ENCODE assay signal across 8 cellular contexts in genomic region chr11:59810189-59810910, GRCh38. TPM values are rescaled to one million over a fixed set of nuclear protein-coding genes. Genes with fewer than 3 reads are reported as not detected.
A peak's percentile ranks its signal among the peaks of the same experiment; 100 is the strongest.
DNase-seq lines count a peak whose midpoint lies in the region; ATAC-seq and TF ChIP-seq lines count a peak whose summit lies in the region.

TSS of gene MRPL16 (minus strand) at chr11:59810778. CDS start at chr11:59810658, 120 bp downstream.

- H3K36me3 ChIP-seq in DOHH2 (ENCODE audit: control insufficient read depth, low read length), result peaks cover 40% of the 10 kb centered on the region
- peaks cover 42% of the 10 kb centered on the region for H3K36me3 ChIP-seq in KOPT-K1 (ENCODE audit: insufficient read depth, low read length)
- H3K36me3 ChIP-seq in Peyer's patch, result peaks cover 0 to 32% (median 0%) of the 10 kb centered on the region in 3 donors
- H3K36me3 ChIP-seq in naive thymus-derived CD4-positive, alpha-beta T cell (ENCODE audit: control insufficient read depth in 2 of 3, insufficient read depth in 3 of 3, low read length in 3 of 3), result peaks cover 0 to 32% (median 11%) of the 10 kb centered on the region in 3 experiments

- no peaks in the 10 kb centered on the region for H4K20me1 ChIP-seq in DOHH2 (ENCODE audit: control insufficient read depth, insufficient read depth, low read depth, low read length)

- H3K4me1 Mint-ChIP-seq in activated T-cell treated with anti-CD3 and anti-CD28 coated beads, Interleukin-2, amount 50 U/mL, for 72 hours (ENCODE audit: low read depth), result peaks cover 34% of the 10 kb centered on the region
- H3K4me1 Mint-ChIP-seq in naive thymus-derived CD4-positive, alpha-beta T cell, result peaks cover 6 to 35% (median 29%) of the 10 kb centered on the region in 7 donors
- H3K4me1 Mint-ChIP-seq in stimulated activated naive B cell treated with anti-CD40 and anti-IgM and Interleukin-4, amounts not matched to agents 10 μg/mL and 1 μg/mL and 100 μg/mL, for 72 hours, result peaks cover 8 to 17% of the 10 kb centered on the region in 2 donors

- H3K36me3 Mint-ChIP-seq in activated T-cell treated with anti-CD3 and anti-CD28 coated beads, Interleukin-2, amount 50 U/mL, for 72 hours (ENCODE audit: insufficient read depth in 2 of 2), result peaks cover 5 to 12% of the 10 kb centered on the region in 2 donors
- H3K36me3 Mint-ChIP-seq in naive thymus-derived CD4-positive, alpha-beta T cell, result peaks cover 3 to 21% (median 8%) of the 10 kb centered on the region in 5 donors
- peaks cover 8 to 16% of the 10 kb centered on the region in 2 donors for H3K36me3 Mint-ChIP-seq in stimulated activated naive B cell treated with anti-CD40 and anti-IgM and Interleukin-4, amounts not matched to agents 10 μg/mL and 1 μg/mL and 100 μg/mL, for 72 hours

- H3K9me3 ChIP-seq in DOHH2 (ENCODE audit: control insufficient read depth, insufficient read depth, low read length), result no peaks in the 10 kb centered on the region
- H3K9me3 ChIP-seq in KOPT-K1 (ENCODE audit: insufficient read depth, low read length, poor library complexity, severe bottlenecking), result no peaks in the 10 kb centered on the region
- no peaks in the 10 kb centered on the region for H3K9me3 ChIP-seq in Peyer's patch
- no peaks in the 10 kb centered on the region for H3K9me3 ChIP-seq in naive thymus-derived CD4-positive, alpha-beta T cell (ENCODE audit: control insufficient read depth in 2 of 3, low read length in 3 of 3)

- CTCF ChIA-PET in naive thymus-derived CD4-positive, alpha-beta T cell (lab: Charles Lee), result interaction anchor here (0.6 to 3.8 kb wide), 8 partner anchors 9 to 1025 kb away, joined by 3 to 16 read pairs (median 3); partner anchors contain the start of gene STX3

- peak within 1 kb of the TSS; percentile 96 for H3K27ac Mint-ChIP-seq in activated T-cell treated with anti-CD3 and anti-CD28 coated beads, Interleukin-2, amount 50 U/mL, for 72 hours
- H3K27ac Mint-ChIP-seq in naive thymus-derived CD4-positive, alpha-beta T cell, result peak within 1 kb of the TSS; percentile 86 to 94 (median 92)
- H3K27ac Mint-ChIP-seq in stimulated activated naive B cell treated with anti-CD40 and anti-IgM and Interleukin-4, amounts not matched to agents 10 μg/mL and 1 μg/mL and 100 μg/mL, for 72 hours, result peak within 1 kb of the TSS; percentile 95

- TF ChIP-seq POLR2A in Peyer's patch (IDR thresholded peaks at IDR 0.05), result peak; percentile 65 to 74

- peak; percentile 94 for ATAC-seq in GM21786 (IDR thresholded peaks at IDR 0.05; ENCODE audit: unreplicated experiment)
- ATAC-seq in activated T-cell treated with anti-CD3 and anti-CD28 coated beads, Interleukin-2, amount 50 U/mL, for 72 hours (replicated peaks in 1 of 2), result peak; percentile 100
- peak; percentile 100 for ATAC-seq in naive thymus-derived CD4-positive, alpha-beta T cell
- ATAC-seq in stimulated activated naive B cell treated with anti-CD40 and anti-IgM and Interleukin-4, amounts not matched to agents 10 μg/mL and 1 μg/mL and 100 μg/mL, for 72 hours (replicated peaks), result peak; percentile 99

- intact Hi-C loops in naive thymus-derived CD4-positive, alpha-beta T cell (cut with micrococcal nuclease), result loop anchor here (1.0 to 10.0 kb wide), 7 partner anchors 55 to 666 kb away; partner anchors contain the start of genes PATL1 (in 2 of the 2), STX3 (in 2 of the 2), FAM111A (in 1 of the 2) and OSBP (in 1 of the 2)

- peak within 1 kb of the TSS; percentile 94 to 95 for H3K4me3 Mint-ChIP-seq in activated T-cell treated with anti-CD3 and anti-CD28 coated beads, Interleukin-2, amount 50 U/mL, for 72 hours
- H3K4me3 Mint-ChIP-seq in naive thymus-derived CD4-positive, alpha-beta T cell, result peak within 1 kb of the TSS; percentile 88 to 95 (median 92)
- peak within 1 kb of the TSS; percentile 92 to 97 for H3K4me3 Mint-ChIP-seq in stimulated activated naive B cell treated with anti-CD40 and anti-IgM and Interleukin-4, amounts not matched to agents 10 μg/mL and 1 μg/mL and 100 μg/mL, for 72 hours

- peak within 1 kb of the TSS; percentile 47 for H3K27ac ChIP-seq in DOHH2 (ENCODE audit: low read depth, low read length)
- peak within 1 kb of the TSS; percentile 71 for H3K27ac ChIP-seq in KOPT-K1 (ENCODE audit: low read depth, low read length, poor library complexity, severe bottlenecking)
- peak within 1 kb of the TSS; percentile 64 to 84 (median 77) for H3K27ac ChIP-seq in Peyer's patch
- H3K27ac ChIP-seq in naive thymus-derived CD4-positive, alpha-beta T cell (ENCODE audit: low read depth, low read length), result peak within 1 kb of the TSS; percentile 75

- peaks cover 27% of the 10 kb centered on the region for H3K79me2 ChIP-seq in DOHH2 (ENCODE audit: control insufficient read depth, low read length)

- no peaks in the 10 kb centered on the region for H3K9me2 ChIP-seq in DOHH2 (replicated peaks; ENCODE audit: control insufficient read depth, low read length)

- H3K4me3 ChIP-seq in DOHH2 (ENCODE audit: low read length) (peak within 1 kb of the TSS; percentile 84), Peyer's patch (peak within 1 kb of the TSS; percentile 61 to 87 (median 78))
- peak within 1 kb of the TSS; percentile 83 for H3K4me3 ChIP-seq in naive thymus-derived CD4-positive, alpha-beta T cell (ENCODE audit: low read length)

- no peaks in the 10 kb centered on the region for H3K27me3 Mint-ChIP-seq in activated T-cell treated with anti-CD3 and anti-CD28 coated beads, Interleukin-2, amount 50 U/mL, for 72 hours (ENCODE audit: low read depth)
- H3K27me3 Mint-ChIP-seq in naive thymus-derived CD4-positive, alpha-beta T cell, result peaks cover 0 to 7% (median 0%) of the 10 kb centered on the region in 5 donors
- no peaks in the 10 kb centered on the region for H3K27me3 Mint-ChIP-seq in stimulated activated naive B cell treated with anti-CD40 and anti-IgM and Interleukin-4, amounts not matched to agents 10 μg/mL and 1 μg/mL and 100 μg/mL, for 72 hours

- POLR2A ChIA-PET in naive thymus-derived CD4-positive, alpha-beta T cell (lab: Charles Lee), result interaction anchor here (1.1 kb wide), 1 partner anchor 55 kb away, joined by 3 read pairs; the partner anchor contains the start of gene STX3

- peak; percentile 88 to 96 (median 93) for DNase-seq in Peyer's patch
- peak; percentile 90 for DNase-seq in activated T-cell treated with anti-CD3 and anti-CD28 coated beads, Interleukin-2, amount 50 U/mL, for 72 hours
- DNase-seq in fibroblast of gingiva (ENCODE audit: low read depth), result peak; percentile 86
- DNase-seq in naive thymus-derived CD4-positive, alpha-beta T cell, result peak; percentile 74 to 89 (median 83)
- DNase-seq in stimulated activated naive B cell treated with anti-CD40 and anti-IgM and Interleukin-4, amounts not matched to agents 10 μg/mL and 1 μg/mL and 100 μg/mL, for 72 hours, result peak; percentile 84

- H3K4me1 ChIP-seq in DOHH2 (ENCODE audit: control insufficient read depth, low read length), result peaks cover 36% of the 10 kb centered on the region
- peaks cover 0 to 10% (median 3%) of the 10 kb centered on the region in 4 donors for H3K4me1 ChIP-seq in Peyer's patch
- peaks cover 4 to 9% of the 10 kb centered on the region in 2 donors for H3K4me1 ChIP-seq in naive thymus-derived CD4-positive, alpha-beta T cell (ENCODE audit: control insufficient read depth in 2 of 2, insufficient read depth in 2 of 2, low read length in 2 of 2)

- peaks cover 5% of the 10 kb centered on the region; the same call in 1 of the 2 replicates for H3F3A ChIP-seq in DOHH2 (ENCODE audit: control insufficient read depth, insufficient read depth)

- peak within 1 kb of the TSS; percentile 72 for H3K4me2 ChIP-seq in DOHH2 (ENCODE audit: low read length)

- H3K27me3 ChIP-seq in DOHH2 (ENCODE audit: control insufficient read depth, low read length), result no peaks in the 10 kb centered on the region
- H3K27me3 ChIP-seq in Peyer's patch, result no peaks in the 10 kb centered on the region
- H3K27me3 ChIP-seq in naive thymus-derived CD4-positive, alpha-beta T cell (ENCODE audit: control insufficient read depth in 2 of 2, insufficient read depth in 2 of 2, low read length in 2 of 2), result no peaks in the 10 kb centered on the region

- H3K9me3 Mint-ChIP-seq in activated T-cell treated with anti-CD3 and anti-CD28 coated beads, Interleukin-2, amount 50 U/mL, for 72 hours, result peaks cover 0 to 3% of the 10 kb centered on the region in 2 donors
- peaks cover 0 to 5% (median 0%) of the 10 kb centered on the region in 11 donors for H3K9me3 Mint-ChIP-seq in naive thymus-derived CD4-positive, alpha-beta T cell
- H3K9me3 Mint-ChIP-seq in stimulated activated naive B cell treated with anti-CD40 and anti-IgM and Interleukin-4, amounts not matched to agents 10 μg/mL and 1 μg/mL and 100 μg/mL, for 72 hours, result no peaks in the 10 kb centered on the region

- peak; percentile 57 for TF ChIP-seq CTCF in DOHH2 (IDR thresholded peaks at IDR 0.05; ENCODE audit: low read depth, low read length, poor library complexity, severe bottlenecking)
- peak in 4 of 6 experiments; percentile 4 to 65 (median 60) for TF ChIP-seq CTCF in Peyer's patch (IDR thresholded peaks at IDR 0.05)

RNA-seq across cellular contexts. Expression of gene MRPL16, which starts in this region (rescaled TPM):
- total RNA-seq in Peyer's patch, result 10 to 100 TPM; 25.9 to 80.9 (median 46.0) TPM
- total RNA-seq in activated T-cell treated with anti-CD3 and anti-CD28 coated beads, Interleukin-2, amount 50 U/mL, for 72 hours, result 10 to 100 TPM; 53.8 to 58.0 TPM
- 10 to 100 TPM; 25.1 to 65.6 (median 35.2) TPM for total RNA-seq in naive thymus-derived CD4-positive, alpha-beta T cell
- 100 to 1,000 TPM in 1 of 2 donors, 10 to 100 TPM in 1; 79.5 to 108 TPM for polyA plus RNA-seq in naive thymus-derived CD4-positive, alpha-beta T cell

Comparison
In these comparisons a context has a peak if more than half of its experiments do, and no peak if none do; other contexts are left out.
1. Peak in every context shown above with its lines: DNase-seq, ATAC-seq, H3K4me3 ChIP-seq and H3K27ac ChIP-seq.